In genomic region chr1:162939035-162939434, GRCh38 we compare ENCODE assay signal across 23 cellular contexts.
"Had no signal": no experiment of that assay in that cellular context is flagged by ENCODE, and none has a peak within 500 bp of the region (broad histone marks: within the 10 kb centered on the region; RNA-seq: fewer than 3 reads in every experiment).

No MANE protein-coding gene starts in this region.

- H3K9me3 ChIP-seq: ascending aorta, breast epithelium, left ventricle myocardium inferior, neutrophil, tibial artery, uterus had no signal

- H3K27ac ChIP-seq: ascending aorta, breast epithelium, foreskin keratinocyte, left ventricle myocardium inferior, neutrophil, tibial artery, uterus, VCaP had no signal

- H3K36me3 ChIP-seq: ascending aorta, breast epithelium, left ventricle myocardium inferior, neutrophil, tibial artery, uterus had no signal

- H3K4me1 ChIP-seq: ascending aorta, breast epithelium, foreskin keratinocyte, uterus had no signal

- H3K27me3 ChIP-seq: ascending aorta, breast epithelium, foreskin keratinocyte, tibial artery, uterus had no signal

- DNase-seq: activated CD4-positive, alpha-beta memory T cell treated with anti-CD3 and anti-CD28 coated beads for 36 hours; activated CD4-positive, alpha-beta T cell treated with anti-CD3 and anti-CD28 coated beads for 36 hours; activated CD8-positive, alpha-beta memory T cell treated with anti-CD3 and anti-CD28 coated beads, Interleukin-2, amount 10 ng/mL, durations not matched to agents 7 days and 5 days; activated naive CD4-positive, alpha-beta T cell treated with anti-CD3 and anti-CD28 coated beads, Interleukin-2, amount 10 ng/mL, durations not matched to agents 7 days and 5 days; activated T-cell treated with anti-CD3 and anti-CD28 coated beads, Interleukin-2, amount 50 U/mL, for 1 hour; cerebellar nuclear complex; effector CD8-positive, alpha-beta T cell; foreskin keratinocyte; glutamatergic neuron; hypothalamus; left ventricle myocardium inferior; mesenchymal stem cell; natural killer cell; posterior cingulate gyrus; retina; stimulated activated CD4-positive, alpha-beta T cell treated with anti-CD3 and anti-CD28 coated beads, Interleukin-2, amount 100 ng/mL, for 48 hours; stimulated activated naive B cell treated with anti-CD40 and anti-IgM and Interleukin-4, amounts not matched to agents 10 μg/mL and 1 μg/mL and 100 μg/mL, for 72 hours; tibial artery; uterus had no signal

- H3K4me3 ChIP-seq: ascending aorta, breast epithelium, left ventricle myocardium inferior, tibial artery, uterus had no signal
